ENCODE assay signal across 8 cellular contexts in genomic region chr17:60392042-60392844, GRCh38. TPM values are rescaled to one million over a fixed set of nuclear protein-coding genes. Genes with fewer than 3 reads are reported as not detected.
DNase-seq lines count a peak whose midpoint lies in the region; ATAC-seq and TF ChIP-seq lines count a peak whose summit lies in the region.

TSS of gene USP32 (minus strand) at chr17:60392133. CDS start at chr17:60391939, 194 bp downstream.

- peak within 1 kb of the TSS; percentile 85 for H3K4me3 Mint-ChIP-seq in chondrocyte (ENCODE audit: unreplicated experiment)

- no peaks in the 10 kb centered on the region for H3K9me3 Mint-ChIP-seq in chondrocyte (ENCODE audit: low read depth)

- peak within 1 kb of the TSS; percentile 99 for H3K27ac Mint-ChIP-seq in chondrocyte (ENCODE audit: unreplicated experiment)

- peak; percentile 85 for ATAC-seq in GM19035 (IDR thresholded peaks at IDR 0.05; ENCODE audit: unreplicated experiment)
- peak; percentile 86 for ATAC-seq in HG03354 (IDR thresholded peaks at IDR 0.05; ENCODE audit: poor library complexity, severe bottlenecking, unreplicated experiment)

- H3K27me3 Mint-ChIP-seq in chondrocyte (ENCODE audit: low read depth), result no peaks in the 10 kb centered on the region

- TF ChIP-seq CTCF in chondrocyte (IDR thresholded peaks at IDR 0.05), result peak; percentile 57

- peaks cover 38% of the 10 kb centered on the region for H3K4me1 Mint-ChIP-seq in chondrocyte (ENCODE audit: low read depth)

- H3K36me3 Mint-ChIP-seq in chondrocyte (ENCODE audit: low read depth), result no peaks in the 10 kb centered on the region

- peak; percentile 99 for DNase-seq in AML-193 (lab: John Stamatoyannopoulos, UW)
- peak; percentile 97 for DNase-seq in NCI-H460 (ENCODE audit: extremely low read depth, low read depth)
- peak; percentile 99 for DNase-seq in activated CD4-positive, alpha-beta T cell treated with anti-CD3 and anti-CD28 coated beads for 24 hours (ENCODE audit: low read depth in 2 of 2)
- peak; percentile 98 for DNase-seq in chondrocyte (ENCODE audit: low spot score)
- DNase-seq in kidney glomerular epithelial cell (lab: John Stamatoyannopoulos, UW), result peak; percentile 95
- DNase-seq in stimulated activated CD4-positive, alpha-beta T cell treated with anti-CD3 and anti-CD28 coated beads, Interleukin-1b, Interleukin-23, amount 100 ng/mL, for 1 hour (ENCODE audit: low read depth in 2 of 2), result peak; percentile 95 to 99

RNA-seq across cellular contexts. Expression of gene USP32, which starts in this region (rescaled TPM):
- 30.6 and 34.9 TPM in 2 replicates for total RNA-seq in NCI-H460 (2014; rRNA removed; shearing (Covaris generic))
- polyA plus RNA-seq in NCI-H460 (2014; cell fraction: nucleus; rRNA removed), result 9.2 and 12.3 TPM in 2 replicates
- total RNA-seq in chondrocyte, result 35.2 to 42.2 TPM (median 41.1 TPM) in 3 replicates

Comparison
In these comparisons a context has a peak if more than half of its experiments do, and no peak if none do; other contexts are left out.
1. Peak in every context shown above with its lines: DNase-seq and ATAC-seq.